Comparison of ENCODE assay signal across 10 cellular contexts in genomic region chr20:50312682-50313187, GRCh38.
A peak's percentile ranks its signal among the peaks of the same experiment; 100 is the strongest.
DNase-seq lines count a peak whose midpoint lies in the region; ATAC-seq and TF ChIP-seq lines count a peak whose summit lies in the region.
"Had no signal": no experiment of that assay in that cellular context is flagged by ENCODE, and none has a peak within 500 bp of the region (broad histone marks: within the 10 kb centered on the region; RNA-seq: fewer than 3 reads in every experiment).

No MANE protein-coding gene starts in this region.

- DNase-seq in AG08396 (ENCODE audit: low spot score) (peak; percentile 63), SJSA1 (ENCODE audit: low read depth in 1 of 2, low spot score in 2 of 2) (peak; percentile 72 to 76), fibroblast of villous mesenchyme (ENCODE audit: low read depth) (peak; percentile 79), ovary (peak; percentile 73 to 83 (median 81))
- no peak for DNase-seq in activated CD4-positive, alpha-beta T cell treated with anti-CD3 and anti-CD28 coated beads, Interleukin-2, amount 50 U/mL, for 48 hours
- DNase-seq: NCI-H1436, small intestine had no signal

- H3K9me3 ChIP-seq in SJSA1 (replicated peaks) = no peaks in the 10 kb centered on the region
- no peaks in the 10 kb centered on the region for H3K9me3 ChIP-seq in ovary

- H3K4me3 ChIP-seq in SJSA1 = no peak overlapping the region
- no peak overlapping the region for H3K4me3 ChIP-seq in fibroblast of villous mesenchyme (ENCODE audit: low read depth, low read length)
- no peak overlapping the region for H3K4me3 ChIP-seq in ovary

- intact Hi-C loops in ovary (cut with DNase I) = loop anchor here in 1 of 4 donors (10.0 kb wide), 1 partner anchor 142 kb away; no protein-coding TSS in a partner anchor

- ATAC-seq in GM21360 (IDR thresholded peaks at IDR 0.05; ENCODE audit: unreplicated experiment) (no peak), GM19324 (IDR thresholded peaks at IDR 0.05; ENCODE audit: low FRiP score, unreplicated experiment) (no peak), GM18511 (IDR thresholded peaks at IDR 0.05; ENCODE audit: unreplicated experiment) (no peak)

- no peak for TF ChIP-seq POLR2A in ovary (IDR thresholded peaks at IDR 0.05)

- no peak for TF ChIP-seq EP300 in ovary (IDR thresholded peaks at IDR 0.05)

- no peaks in the 10 kb centered on the region for H3K27me3 ChIP-seq in SJSA1 (replicated peaks)
- H3K27me3 ChIP-seq in ovary = no peaks in the 10 kb centered on the region

- H3K27ac ChIP-seq in SJSA1 = peak overlapping the region; percentile 6
- H3K27ac ChIP-seq in ovary = peak overlapping the region; percentile 34 to 46

- H3K36me3 ChIP-seq in SJSA1 = no peaks in the 10 kb centered on the region
- no peaks in the 10 kb centered on the region for H3K36me3 ChIP-seq in ovary

- H3K4me1 ChIP-seq in SJSA1 (replicated peaks) = peaks cover 43% of the 10 kb centered on the region
- H3K4me1 ChIP-seq in ovary (ENCODE audit: insufficient read depth) = peaks cover 8% of the 10 kb centered on the region

- no peak for TF ChIP-seq CTCF in fibroblast of villous mesenchyme (IDR thresholded peaks at IDR 0.05; ENCODE audit: insufficient read depth, low read depth, low read length)
- no peak for TF ChIP-seq CTCF in ovary (IDR thresholded peaks at IDR 0.05)

- 14 to 19% (median 16%) methylated on average over 12 of the region's 12 CpGs for WGBS in ovary, 3 donors

Comparison
In these comparisons a context has a peak if more than half of its experiments do, and no peak if none do; other contexts are left out.
1. DNase-seq: peak in AG08396 (single experiment), SJSA1 (2 of 2), fibroblast of villous mesenchyme (single experiment) and ovary (5 of 5); none in activated CD4-positive, alpha-beta T cell treated with anti-CD3 and anti-CD28 coated beads, Interleukin-2, amount 50 U/mL, for 48 hours (0 of 2).